Comparison of ENCODE assay signal across 9 cellular contexts in genomic region chr13:39415403-39415802, GRCh38.
DNase-seq lines count a peak whose midpoint lies in the region; ATAC-seq, FAIRE-seq and TF ChIP-seq lines count a peak whose summit lies in the region.
"Had no signal": no experiment of that assay in that cellular context is flagged by ENCODE, and none has a peak within 500 bp of the region (broad histone marks: within the 10 kb centered on the region; RNA-seq: fewer than 3 reads in every experiment).

No MANE protein-coding gene starts in this region.

- H3K4me3 Mint-ChIP-seq in neural crest cell: peak overlapping the region; percentile 47
- H3K4me3 Mint-ChIP-seq: naive thymus-derived CD8-positive, alpha-beta T cell had no signal

- no peaks in the 10 kb centered on the region for H3K36me3 Mint-ChIP-seq in neural crest cell (ENCODE audit: low read depth)
- H3K36me3 Mint-ChIP-seq: naive thymus-derived CD8-positive, alpha-beta T cell had no signal

- TF ChIP-seq CTCF in GM12872 (IDR thresholded peaks at IDR 0.05; ENCODE audit: insufficient read depth, low read depth, low read length) (peak; percentile 46; the same call in 2 of the 3 replicates), epithelial cell of proximal tubule (conservative IDR thresholded peaks at IDR 0.05; ENCODE audit: low read depth, low read length) (peak; percentile 89), neural crest cell (conservative IDR thresholded peaks at IDR 0.05) (peak; percentile 50)

- DNase-seq in NCI-H774 (lab: John Stamatoyannopoulos, UW) (peak; percentile 1), epithelial cell of proximal tubule (ENCODE audit: low read depth) (no peak), neural crest cell (ENCODE audit: low read depth, low spot score) (peak; percentile 26), GM12892 (ENCODE audit: insufficient read length) (no peak)
- DNase-seq in activated CD4-positive, alpha-beta T cell treated with anti-CD3 and anti-CD28 coated beads for 1 hour: no peak

- H3K9me3 Mint-ChIP-seq in neural crest cell: no peaks in the 10 kb centered on the region
- H3K9me3 Mint-ChIP-seq: naive thymus-derived CD8-positive, alpha-beta T cell had no signal

- H3K4me1 Mint-ChIP-seq in neural crest cell: peaks cover 83% of the 10 kb centered on the region

- ATAC-seq in GM19023 (IDR thresholded peaks at IDR 0.05; ENCODE audit: unreplicated experiment) (no peak), HG02588 (IDR thresholded peaks at IDR 0.05; ENCODE audit: unreplicated experiment) (no peak)
- ATAC-seq: naive thymus-derived CD8-positive, alpha-beta T cell had no signal

- no peaks in the 10 kb centered on the region for H3K27me3 Mint-ChIP-seq in neural crest cell (ENCODE audit: low read depth)

- FAIRE-seq in GM12892 (lab: Jason Lieb, UNC): no peak

- H3K4me3 ChIP-seq in epithelial cell of proximal tubule (ENCODE audit: low read depth, low read length): no peak overlapping the region

- TF ChIP-seq POLR2A in GM12892 (IDR thresholded peaks at IDR 0.05; ENCODE audit: low read depth, low read length): no peak

- peak overlapping the region; percentile 37 for H3K27ac Mint-ChIP-seq in neural crest cell (ENCODE audit: unreplicated experiment)
- H3K27ac Mint-ChIP-seq: naive thymus-derived CD8-positive, alpha-beta T cell had no signal

Comparison
In these comparisons a context has a peak if more than half of its experiments do, and no peak if none do; other contexts are left out.
1. DNase-seq: peak in NCI-H774 (single experiment) and neural crest cell (single experiment); none in epithelial cell of proximal tubule (single experiment), GM12892 (single experiment) and activated CD4-positive, alpha-beta T cell treated with anti-CD3 and anti-CD28 coated beads for 1 hour (single experiment).
2. Peak in every context shown above with its lines, with median percentiles within 50 percentile points of each other: CTCF ChIP-seq.